17 cellular contexts compared by ENCODE assay signal in genomic region chr5:78286288-78286687, GRCh38.
"Had no signal": no experiment of that assay in that cellular context is flagged by ENCODE, and none has a peak within 500 bp of the region (broad histone marks: within the 10 kb centered on the region; RNA-seq: fewer than 3 reads in every experiment).

No MANE protein-coding gene starts in this region.

- DNase-seq: activated CD4-positive, alpha-beta T cell treated with anti-CD3 and anti-CD28 coated beads for 1 hour; activated naive CD4-positive, alpha-beta T cell; activated T-cell treated with anti-CD3 and anti-CD28 coated beads, Interleukin-2, amount 50 U/mL, for 1 hour; aorta; effector memory CD4-positive, alpha-beta T cell; foreskin fibroblast; left cardiac atrium; mesenchymal stem cell; naive thymus-derived CD4-positive, alpha-beta T cell; pancreas; right lobe of liver; stimulated activated CD4-positive, alpha-beta T cell treated with anti-CD3 and anti-CD28 coated beads, Interleukin-4, amount 100 ng/mL, for 1 hour; T1000; upper lobe of right lung had no signal

- ATAC-seq: activated T-helper 17 cell treated with anti-CD3 and anti-CD28 coated beads, Interleukin-2, amount 50 U/mL, for 72 hours; left cardiac atrium; naive thymus-derived CD4-positive, alpha-beta T cell; pancreas; right lobe of liver; upper lobe of right lung had no signal

- H3K4me3 Mint-ChIP-seq: activated T-helper 17 cell treated with anti-CD3 and anti-CD28 coated beads, Interleukin-2, amount 50 U/mL, for 72 hours; dendritic cell treated with granulocyte-macrophage colony-stimulating factor and Interleukin-4, amounts not matched to agents 40 ng/mL and 50 ng/mL, for 4 days had no signal

- H3K4me3 ChIP-seq: pancreas, right lobe of liver, smooth muscle cell, upper lobe of right lung had no signal

- H3K27ac Mint-ChIP-seq: activated T-helper 17 cell treated with anti-CD3 and anti-CD28 coated beads, Interleukin-2, amount 50 U/mL, for 72 hours; dendritic cell treated with granulocyte-macrophage colony-stimulating factor and Interleukin-4, amounts not matched to agents 40 ng/mL and 50 ng/mL, for 4 days had no signal
